ENCODE assay signal across 9 cellular contexts in genomic region chr12:62434504-62435336, GRCh38. TPM values are rescaled to one million over a fixed set of nuclear protein-coding genes. Genes with fewer than 3 reads are reported as not detected.
DNase-seq lines count a peak whose midpoint lies in the region; ATAC-seq, FAIRE-seq and TF ChIP-seq lines count a peak whose summit lies in the region.
"Had no signal": no experiment of that assay in that cellular context is flagged by ENCODE, and none has a peak within 500 bp of the region (broad histone marks: within the 10 kb centered on the region; RNA-seq: fewer than 3 reads in every experiment).

No MANE protein-coding gene starts in this region.

- no peaks in the 10 kb centered on the region; the same call in 1 of the 2 replicates for H3K4me1 ChIP-seq in HUES64 (ENCODE audit: insufficient read depth, low read length)
- peaks cover 17% of the 10 kb centered on the region for H3K4me1 ChIP-seq in keratinocyte (ENCODE audit: control insufficient read depth, extremely low read depth, insufficient read depth, low read length)
- peaks cover 17% of the 10 kb centered on the region for H3K4me1 ChIP-seq in suprapubic skin

- WGBS in HUES64 = 48% methylated on average over 12 of the region's 17 CpGs
- 32% methylated on average over 17 of the region's 17 CpGs for WGBS in suprapubic skin

- H3K27ac ChIP-seq in HUES64 (ENCODE audit: low read depth, low read length) (no peak overlapping the region), keratinocyte (ENCODE audit: control insufficient read depth, insufficient read depth, low read length) (no peak overlapping the region), suprapubic skin (no peak overlapping the region)
- H3K27ac ChIP-seq: C4-2B had no signal

- no peak for ATAC-seq in activated naive CD8-positive, alpha-beta T cell treated with anti-CD3 and anti-CD28 coated beads, Interleukin-2, amount 50 U/mL, for 24 hours
- ATAC-seq in GM18909 (IDR thresholded peaks at IDR 0.05; ENCODE audit: poor library complexity, unreplicated experiment) = no peak
- no peak for ATAC-seq in HG03520 (IDR thresholded peaks at IDR 0.05; ENCODE audit: unreplicated experiment)

- no peak for TF ChIP-seq EP300 in suprapubic skin (IDR thresholded peaks at IDR 0.05)

- no peak for TF ChIP-seq CTCF in keratinocyte (optimal IDR thresholded peaks at IDR 0.05 in 1 of 3, IDR thresholded peaks at IDR 0.05 in 1 of 3, conservative IDR thresholded peaks at IDR 0.05 in 1 of 3; ENCODE audit: extremely low read depth in 1 of 3, insufficient read depth in 2 of 3, low read length in 3 of 3)
- no peak for TF ChIP-seq CTCF in suprapubic skin (IDR thresholded peaks at IDR 0.05)

- H3K4me3 ChIP-seq in HUES64 (ENCODE audit: low read length) (peak overlapping the region; percentile 66), keratinocyte (ENCODE audit: control insufficient read depth in 2 of 3, extremely low read depth in 1 of 3, insufficient read depth in 2 of 3, low read depth in 1 of 3, low read length in 3 of 3) (peak overlapping the region; percentile 6 to 70 (median 60)), suprapubic skin (peak overlapping the region; percentile 45)

- dilution Hi-C loops in keratinocyte (cut with MboI; ENCODE audit: extremely low pct_ligation_motif_present, low sequenced_read_pairs) = no loop called here

- H3K36me3 ChIP-seq in HUES64 (ENCODE audit: insufficient read depth, low read length) (no peaks in the 10 kb centered on the region), keratinocyte (ENCODE audit: control insufficient read depth in 2 of 2, extremely low read depth in 1 of 2, insufficient read depth in 2 of 2, low read length in 2 of 2) (no peaks in the 10 kb centered on the region), suprapubic skin (no peaks in the 10 kb centered on the region)

- no peaks in the 10 kb centered on the region for H3K9me3 Mint-ChIP-seq in activated naive CD8-positive, alpha-beta T cell treated with anti-CD3 and anti-CD28 coated beads, Interleukin-2, amount 50 U/mL, for 24 hours

- FAIRE-seq in keratinocyte (lab: Jason Lieb, UNC) = no peak

- H3K9me1 ChIP-seq in keratinocyte (ENCODE audit: control insufficient read depth, extremely low read depth, insufficient read depth, low read length) = no peaks in the 10 kb centered on the region

- no peaks in the 10 kb centered on the region for H4K20me1 ChIP-seq in keratinocyte (ENCODE audit: control insufficient read depth, extremely low read depth, insufficient read depth, low read length)

- TF ChIP-seq POLR2A in suprapubic skin (IDR thresholded peaks at IDR 0.05) = no peak

- DNase-seq in NCI-H1105 treated with DMSO at 0.1 percent for 48 hours (lab: John Stamatoyannopoulos, UW) = peak; percentile 7
- no peak for DNase-seq in NCI-H1105 (lab: John Stamatoyannopoulos, UW)
- peak; percentile 4 for DNase-seq in activated naive CD8-positive, alpha-beta T cell treated with anti-CD3 and anti-CD28 coated beads, Interleukin-2, amount 50 U/mL, for 24 hours
- no peak for DNase-seq in keratinocyte (ENCODE audit: low read depth, low spot score)
- peak in 1 of 2 donors; percentile 57 for DNase-seq in suprapubic skin (ENCODE audit: low spot score in 2 of 2)

- H3K9ac ChIP-seq in HUES64 (ENCODE audit: low read depth, low read length) (peak overlapping the region; percentile 30; the same call in 1 of the 2 replicates), keratinocyte (ENCODE audit: control insufficient read depth, extremely low read depth, insufficient read depth, low read length) (no peak overlapping the region)

- H3K79me2 ChIP-seq in keratinocyte (ENCODE audit: control insufficient read depth, insufficient read depth, low read length) = no peaks in the 10 kb centered on the region

- peak overlapping the region; percentile 81 for H2AFZ ChIP-seq in keratinocyte (ENCODE audit: control insufficient read depth, low read length)

- no peak overlapping the region for H3K27ac Mint-ChIP-seq in activated naive CD8-positive, alpha-beta T cell treated with anti-CD3 and anti-CD28 coated beads, Interleukin-2, amount 50 U/mL, for 24 hours

- H3K36me3 Mint-ChIP-seq in activated naive CD8-positive, alpha-beta T cell treated with anti-CD3 and anti-CD28 coated beads, Interleukin-2, amount 50 U/mL, for 24 hours (ENCODE audit: low read depth) = no peaks in the 10 kb centered on the region

- H3K27me3 ChIP-seq in HUES64 (ENCODE audit: insufficient read depth, low read length) = peaks cover 62% of the 10 kb centered on the region
- H3K27me3 ChIP-seq in keratinocyte (ENCODE audit: control insufficient read depth, extremely low read depth, insufficient read depth, low read length) = peaks cover 26% of the 10 kb centered on the region
- H3K27me3 ChIP-seq in suprapubic skin = peaks cover 34% of the 10 kb centered on the region

- peaks cover 17% of the 10 kb centered on the region for H3K4me1 Mint-ChIP-seq in activated naive CD8-positive, alpha-beta T cell treated with anti-CD3 and anti-CD28 coated beads, Interleukin-2, amount 50 U/mL, for 24 hours

- H3K4me2 ChIP-seq in keratinocyte (ENCODE audit: control insufficient read depth, extremely low read depth, insufficient read depth, low read depth, low read length) = peak overlapping the region; percentile 78

- H3K9me3 ChIP-seq in HUES64 (ENCODE audit: insufficient read depth, low read depth, low read length) (no peaks in the 10 kb centered on the region), keratinocyte (ENCODE audit: control insufficient read depth, low read depth, low read length) (no peaks in the 10 kb centered on the region), suprapubic skin (no peaks in the 10 kb centered on the region)

- peaks cover 43% of the 10 kb centered on the region for H3K27me3 Mint-ChIP-seq in activated naive CD8-positive, alpha-beta T cell treated with anti-CD3 and anti-CD28 coated beads, Interleukin-2, amount 50 U/mL, for 24 hours

- peak overlapping the region; percentile 77 for H3K4me3 Mint-ChIP-seq in activated naive CD8-positive, alpha-beta T cell treated with anti-CD3 and anti-CD28 coated beads, Interleukin-2, amount 50 U/mL, for 24 hours

RNA-seq across cellular contexts. Expression of gene MON2, which starts 31.9 kb away (rescaled TPM):
- 10.8 TPM for polyA plus RNA-seq in HUES64 (2013, experiment 1 of 2)
- 11.7 TPM for polyA plus RNA-seq in HUES64 (2013, experiment 2 of 2)
- 4.5 to 18.5 TPM (median 11.9 TPM) in 3 replicates for polyA plus RNA-seq in keratinocyte
- polyA plus RNA-seq in keratinocyte (2011; ENCODE audit: low read depth) = 9.7 TPM
- 3.0 and 6.8 TPM in 2 replicates for polyA plus RNA-seq in keratinocyte (2011; cell fraction: cytosol; rRNA removed)
- polyA plus RNA-seq in keratinocyte (2011; cell fraction: nucleus; rRNA removed) = 26.0 and 34.5 TPM in 2 replicates
- polyA plus RNA-seq in keratinocyte (2012; ENCODE audit: low replicate concordance) = 9.9 and 11.3 TPM in 2 replicates
- polyA minus RNA-seq in keratinocyte = 14.9 to 40.1 TPM (median 16.7 TPM) in 3 replicates
- polyA minus RNA-seq in keratinocyte (2011; cell fraction: cytosol; rRNA and poly(A)+ RNA removed) = 6.5 TPM
- polyA minus RNA-seq in keratinocyte (2011; cell fraction: nucleus; rRNA and poly(A)+ RNA removed) = 35.7 and 79.3 TPM in 2 replicates
- total RNA-seq in suprapubic skin = 100 to 1,000 TPM in 1 of 4 donors, 10 to 100 TPM in 3; 54.3 to 212 (median 61.9) TPM

Comparison
In these comparisons a context has a peak if more than half of its experiments do, and no peak if none do; other contexts are left out.
1. DNase-seq: peak in NCI-H1105 treated with DMSO at 0.1 percent for 48 hours (single experiment) and activated naive CD8-positive, alpha-beta T cell treated with anti-CD3 and anti-CD28 coated beads, Interleukin-2, amount 50 U/mL, for 24 hours (single experiment); none in NCI-H1105 (single experiment) and keratinocyte (single experiment).
2. Peak in every context shown above with its lines, with median percentiles within 50 percentile points of each other: H3K4me3 ChIP-seq.